In genomic region chr6:127864701-127865100, GRCh38 we compare ENCODE assay signal across 23 cellular contexts. TPM values are rescaled to one million over a fixed set of nuclear protein-coding genes. Genes with fewer than 3 reads are reported as not detected.
"Had no signal": no experiment of that assay in that cellular context is flagged by ENCODE, and none has a peak within 500 bp of the region (broad histone marks: within the 10 kb centered on the region; RNA-seq: fewer than 3 reads in every experiment).

No MANE protein-coding gene starts in this region.

- H3K4me3 Mint-ChIP-seq: activated CD8-positive, alpha-beta memory T cell treated with anti-CD3 and anti-CD28 coated beads, Interleukin-2, amount 10 ng/mL, durations not matched to agents 7 days and 5 days; endodermal cell; nephron progenitor cell had no signal

- H3K27me3 Mint-ChIP-seq: activated CD8-positive, alpha-beta memory T cell treated with anti-CD3 and anti-CD28 coated beads, Interleukin-2, amount 10 ng/mL, durations not matched to agents 7 days and 5 days had no signal

- ATAC-seq: activated CD8-positive, alpha-beta memory T cell treated with anti-CD3 and anti-CD28 coated beads, Interleukin-2, amount 10 ng/mL, durations not matched to agents 7 days and 5 days; left cardiac atrium had no signal

- H3K27ac Mint-ChIP-seq: activated CD8-positive, alpha-beta memory T cell treated with anti-CD3 and anti-CD28 coated beads, Interleukin-2, amount 10 ng/mL, durations not matched to agents 7 days and 5 days; endodermal cell; nephron progenitor cell had no signal

- H3K27ac ChIP-seq: cardiac muscle cell, epithelial cell of prostate, stomach, vagina, WERI-Rb-1 had no signal

- DNase-seq: activated CD4-positive, alpha-beta T cell treated with anti-CD3 and anti-CD28 coated beads, Interleukin-2, amount 50 U/mL, for 48 hours; activated CD8-positive, alpha-beta memory T cell treated with anti-CD3 and anti-CD28 coated beads, Interleukin-2, amount 10 ng/mL, durations not matched to agents 7 days and 5 days; activated effector memory CD4-positive, alpha-beta T cell treated with anti-CD3 and anti-CD28 coated beads, Interleukin-2, amount 50 U/mL, for 16 hours; activated naive CD4-positive, alpha-beta T cell treated with anti-CD3 and anti-CD28 coated beads, Interleukin-2, amount 50 U/mL, for 16 hours; activated T-cell treated with anti-CD3 and anti-CD28 coated beads, Interleukin-2, amount 50 U/mL, for 1 hour; amygdala; endodermal cell; foreskin fibroblast; hippocampal formation; left cardiac atrium; nephron progenitor cell; nucleus accumbens; stomach; T-helper 2 cell; trophoblast cell; WERI-Rb-1 had no signal

- H3K9me3 ChIP-seq: stomach, vagina had no signal

- H3K27me3 ChIP-seq: cardiac muscle cell, stomach, vagina had no signal

- H3K4me1 ChIP-seq: vagina had no signal

- H3K4me1 Mint-ChIP-seq: nephron progenitor cell had no signal

- H3K36me3 ChIP-seq: cardiac muscle cell, stomach, vagina, WERI-Rb-1 had no signal

- H3K4me3 ChIP-seq: cardiac muscle cell, lung, stomach, vagina had no signal

- H3K9me3 Mint-ChIP-seq: endodermal cell, nephron progenitor cell had no signal

RNA-seq across cellular contexts. Expression of gene THEMIS, which starts 36.2 kb away (rescaled TPM):
- total RNA-seq: cardiac muscle cell, dermis microvascular lymphatic vessel endothelial cell, endodermal cell, glomerular endothelial cell, renal cortical epithelial cell had no signal
